Comparison of ENCODE assay signal across 8 cellular contexts in genomic region chr5:158979749-158980521, GRCh38.
DNase-seq lines count a peak whose midpoint lies in the region; ATAC-seq and TF ChIP-seq lines count a peak whose summit lies in the region.

No MANE protein-coding gene starts in this region.

- POLR2A ChIA-PET in PC-3 (lab: Charles Lee; ENCODE audit: unreplicated experiment), result no interaction called here

- BruUV-seq in PC-3 (replicated peaks; lab: Mats Ljungman, UMichigan), result no TSS peak

- intact Hi-C loops in PC-3 (cut with micrococcal nuclease), result loop anchor here (5.0 to 10.0 kb wide), 3 partner anchors 38 to 125 kb away; no protein-coding TSS in a partner anchor

- no peaks in the 10 kb centered on the region for H3K79me2 ChIP-seq in PC-3 (ENCODE audit: low read length)

- DNase-seq in DMS153 treated with DMSO at 0.1 percent for 48 hours (lab: John Stamatoyannopoulos, UW; ENCODE audit: unreplicated experiment), result peak; percentile 23
- DNase-seq in PC-3, result peak; percentile 62
- peak; percentile 59 for DNase-seq in globus pallidus (ENCODE audit: low spot score)
- DNase-seq in progenitor cell of endocrine pancreas (ENCODE audit: low spot score, unreplicated experiment), result no peak
- no peak for DNase-seq in T1000 (lab: John Stamatoyannopoulos, UW)
- no peak for DNase-seq in KG1 (lab: John Stamatoyannopoulos, UW)
- DNase-seq in iPS-NIHi11 (ENCODE audit: low spot score), result no peak

- H3K4me1 Mint-ChIP-seq in progenitor cell of endocrine pancreas (ENCODE audit: low read depth), result peaks cover 27% of the 10 kb centered on the region

- H3K9me2 ChIP-seq in PC-3 (replicated peaks; ENCODE audit: low read length), result no peaks in the 10 kb centered on the region

- no peaks in the 10 kb centered on the region for H3K9me3 ChIP-seq in PC-3 (ENCODE audit: low read length)

- no peaks in the 10 kb centered on the region for H3K9me3 Mint-ChIP-seq in progenitor cell of endocrine pancreas (ENCODE audit: low read depth)

- peaks cover 3% of the 10 kb centered on the region for H3K27me3 Mint-ChIP-seq in progenitor cell of endocrine pancreas

- H3K4me2 ChIP-seq in PC-3 (ENCODE audit: low read length), result peak overlapping the region; percentile 78

- ATAC-seq in PC-3 (peak; percentile 79), HG03175 (IDR thresholded peaks at IDR 0.05; ENCODE audit: unreplicated experiment) (no peak)

- H3F3A ChIP-seq in PC-3 (ENCODE audit: low read length, unreplicated experiment), result no peaks in the 10 kb centered on the region

- no peaks in the 10 kb centered on the region for H3K36me3 Mint-ChIP-seq in progenitor cell of endocrine pancreas (ENCODE audit: insufficient read depth)

- H3K4me3 ChIP-seq in PC-3 (ENCODE audit: low read length), result peak overlapping the region; percentile 60

- H3K4me1 ChIP-seq in PC-3 (ENCODE audit: insufficient read depth, low read length), result peaks cover 40% of the 10 kb centered on the region

- H3K4me3 Mint-ChIP-seq in progenitor cell of endocrine pancreas (ENCODE audit: low read depth), result peak overlapping the region; percentile 65

- peak overlapping the region; percentile 60 for H3K27ac ChIP-seq in PC-3 (ENCODE audit: low read length)

- H3K27ac Mint-ChIP-seq in progenitor cell of endocrine pancreas, result peak overlapping the region; percentile 53

- H3K36me3 ChIP-seq in PC-3 (ENCODE audit: low read depth, low read length), result no peaks in the 10 kb centered on the region

- H3K27me3 ChIP-seq in PC-3 (ENCODE audit: low read length), result no peaks in the 10 kb centered on the region

- no peaks in the 10 kb centered on the region for H4K20me1 ChIP-seq in PC-3 (ENCODE audit: low read length)

- CTCF ChIA-PET in PC-3 (lab: Charles Lee), result no interaction called here

- H3K9ac ChIP-seq in PC-3 (ENCODE audit: low read length), result peak overlapping the region; percentile 33; the same call in 1 of the 2 replicates

- peak overlapping the region; percentile 77 for H2AFZ ChIP-seq in PC-3 (ENCODE audit: low read length)

- TF ChIP-seq CTCF in PC-3 (conservative IDR thresholded peaks at IDR 0.05; ENCODE audit: low read depth, low read length) (no peak), progenitor cell of endocrine pancreas (IDR thresholded peaks at IDR 0.05; ENCODE audit: unreplicated experiment) (no peak)

Comparison
In these comparisons a context has a peak if more than half of its experiments do, and no peak if none do; other contexts are left out.
1. DNase-seq: peak in DMS153 treated with DMSO at 0.1 percent for 48 hours (single experiment), PC-3 (single experiment) and globus pallidus (single experiment); none in progenitor cell of endocrine pancreas (single experiment), T1000 (single experiment), KG1 (single experiment) and iPS-NIHi11 (single experiment).